ENCODE assay signal across 21 cellular contexts in the genomic region with DNA sequence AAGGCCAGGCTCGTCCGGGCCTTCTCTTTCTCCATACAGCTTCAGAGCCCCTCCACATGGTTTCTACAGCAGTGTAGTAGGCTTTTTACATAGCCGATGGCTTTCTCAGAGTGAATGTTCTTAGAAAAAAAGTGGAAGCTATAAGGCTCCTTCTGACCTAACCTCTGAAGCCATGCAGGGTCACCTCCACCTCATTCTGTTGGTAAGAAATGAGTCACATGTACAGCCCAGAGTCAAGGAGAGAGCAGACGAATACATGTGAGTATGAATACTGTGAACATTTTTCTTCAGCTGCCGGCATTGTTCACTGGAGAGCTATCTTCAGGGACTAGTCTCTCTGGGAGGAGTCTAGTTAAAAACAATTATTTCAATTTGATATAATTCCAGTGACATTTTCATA.
A peak's percentile ranks its signal among the peaks of the same experiment; 100 is the strongest.
DNase-seq lines count a peak whose midpoint lies in the region; ATAC-seq and TF ChIP-seq lines count a peak whose summit lies in the region.
"Had no signal": no experiment of that assay in that cellular context is flagged by ENCODE, and none has a peak within 500 bp of the region (broad histone marks: within the 10 kb centered on the region; RNA-seq: fewer than 3 reads in every experiment).

No MANE protein-coding gene starts in this region.

- no peak for TF ChIP-seq CTCF in osteocyte (IDR thresholded peaks at IDR 0.05)

- POLR2A ChIA-PET in naive thymus-derived CD4-positive, alpha-beta T cell (lab: Charles Lee), result no interaction called here

- H3K36me3 ChIP-seq in naive thymus-derived CD4-positive, alpha-beta T cell (ENCODE audit: control insufficient read depth in 2 of 3, insufficient read depth in 3 of 3, low read length in 3 of 3), result no peaks in the 10 kb centered on the region
- H3K36me3 ChIP-seq: SJSA1, tibial artery had no signal

- no peak overlapping the region for H3K4me3 ChIP-seq in naive thymus-derived CD4-positive, alpha-beta T cell (ENCODE audit: low read length)
- H3K4me3 ChIP-seq: SJSA1, tibial artery had no signal

- H3K27ac Mint-ChIP-seq in osteocyte (ENCODE audit: unreplicated experiment), result no peak overlapping the region
- no peak overlapping the region for H3K27ac Mint-ChIP-seq in natural killer cell treated with Interleukin-12 subunit alpha and Interleukin-12 subunit beta and Interleukin-15 and Interleukin-18, amount 100 ng/mL, for 72 hours
- no peak overlapping the region for H3K27ac Mint-ChIP-seq in naive thymus-derived CD4-positive, alpha-beta T cell
- H3K27ac Mint-ChIP-seq: activated naive CD8-positive, alpha-beta T cell treated with anti-CD3 and anti-CD28 coated beads, Interleukin-2, amount 50 U/mL, for 24 hours; endodermal cell; natural killer cell had no signal

- H3K27me3 ChIP-seq in naive thymus-derived CD4-positive, alpha-beta T cell (ENCODE audit: control insufficient read depth in 2 of 2, insufficient read depth in 2 of 2, low read length in 2 of 2), result no peaks in the 10 kb centered on the region
- H3K27me3 ChIP-seq: SJSA1 had no signal

- peaks cover 5% of the 10 kb centered on the region for H3K36me3 Mint-ChIP-seq in osteocyte (ENCODE audit: unreplicated experiment)
- H3K36me3 Mint-ChIP-seq in natural killer cell treated with Interleukin-12 subunit alpha and Interleukin-12 subunit beta and Interleukin-15 and Interleukin-18, amount 100 ng/mL, for 72 hours, result peaks cover 3% of the 10 kb centered on the region
- no peaks in the 10 kb centered on the region for H3K36me3 Mint-ChIP-seq in naive thymus-derived CD4-positive, alpha-beta T cell
- H3K36me3 Mint-ChIP-seq: natural killer cell had no signal

- intact Hi-C loops in naive thymus-derived CD4-positive, alpha-beta T cell (cut with micrococcal nuclease), result no loop called here

- H3K9me3 ChIP-seq in naive thymus-derived CD4-positive, alpha-beta T cell (ENCODE audit: control insufficient read depth in 2 of 3, low read length in 3 of 3), result no peaks in the 10 kb centered on the region
- H3K9me3 ChIP-seq: SJSA1, tibial artery had no signal

- DNase-seq in iris pigment epithelial cell (ENCODE audit: low read depth) (peak; percentile 27), osteocyte (ENCODE audit: extremely low spot score, unreplicated experiment) (no peak), occipital lobe (lab: John Stamatoyannopoulos, UW) (no peak)
- no peak for DNase-seq in natural killer cell treated with Interleukin-12 subunit alpha and Interleukin-12 subunit beta and Interleukin-15 and Interleukin-18, amount 100 ng/mL, for 72 hours (ENCODE audit: low spot score)
- no peak for DNase-seq in naive thymus-derived CD4-positive, alpha-beta T cell
- DNase-seq: activated CD4-positive, alpha-beta T cell treated with anti-CD3 and anti-CD28 coated beads, Interleukin-2, amount 50 U/mL, for 48 hours; activated naive CD8-positive, alpha-beta T cell treated with anti-CD3 and anti-CD28 coated beads, Interleukin-2, amount 50 U/mL, for 24 hours; activated T-cell treated with anti-CD3 and anti-CD28 coated beads, Interleukin-2, amount 50 U/mL, for 48 hours; caudate nucleus; COR-L47; endodermal cell; foreskin melanocyte; natural killer cell; NCI-H1436 treated with DMSO at 0.1 percent for 48 hours; right cardiac atrium; stimulated activated CD4-positive, alpha-beta T cell treated with anti-CD3 and anti-CD28 coated beads, Interleukin-2, amount 100 ng/mL, for 24 hours; tibial artery had no signal

- H3K9me3 Mint-ChIP-seq in osteocyte (ENCODE audit: unreplicated experiment), result peaks cover 10% of the 10 kb centered on the region
- H3K9me3 Mint-ChIP-seq in natural killer cell treated with Interleukin-12 subunit alpha and Interleukin-12 subunit beta and Interleukin-15 and Interleukin-18, amount 100 ng/mL, for 72 hours, result peaks cover 7% of the 10 kb centered on the region
- H3K9me3 Mint-ChIP-seq in naive thymus-derived CD4-positive, alpha-beta T cell, result peaks cover 0 to 18% (median 6%) of the 10 kb centered on the region in 11 donors

- H3K4me3 Mint-ChIP-seq in osteocyte (ENCODE audit: unreplicated experiment), result no peak overlapping the region
- H3K4me3 Mint-ChIP-seq in natural killer cell treated with Interleukin-12 subunit alpha and Interleukin-12 subunit beta and Interleukin-15 and Interleukin-18, amount 100 ng/mL, for 72 hours, result no peak overlapping the region
- H3K4me3 Mint-ChIP-seq in naive thymus-derived CD4-positive, alpha-beta T cell, result no peak overlapping the region
- H3K4me3 Mint-ChIP-seq: activated naive CD8-positive, alpha-beta T cell treated with anti-CD3 and anti-CD28 coated beads, Interleukin-2, amount 50 U/mL, for 24 hours; endodermal cell; natural killer cell had no signal

- no peak overlapping the region for H3K27ac ChIP-seq in naive thymus-derived CD4-positive, alpha-beta T cell (ENCODE audit: low read depth, low read length)
- H3K27ac ChIP-seq: SJSA1, tibial artery had no signal

- H3K4me1 Mint-ChIP-seq in osteocyte (ENCODE audit: unreplicated experiment), result no peaks in the 10 kb centered on the region
- H3K4me1 Mint-ChIP-seq in natural killer cell treated with Interleukin-12 subunit alpha and Interleukin-12 subunit beta and Interleukin-15 and Interleukin-18, amount 100 ng/mL, for 72 hours (ENCODE audit: low read depth in 2 of 2), result no peaks in the 10 kb centered on the region
- H3K4me1 Mint-ChIP-seq in naive thymus-derived CD4-positive, alpha-beta T cell, result no peaks in the 10 kb centered on the region
- H3K4me1 Mint-ChIP-seq: activated naive CD8-positive, alpha-beta T cell treated with anti-CD3 and anti-CD28 coated beads, Interleukin-2, amount 50 U/mL, for 24 hours; endodermal cell; natural killer cell had no signal

- H3K27me3 Mint-ChIP-seq in osteocyte (ENCODE audit: unreplicated experiment), result peaks cover 4% of the 10 kb centered on the region
- H3K27me3 Mint-ChIP-seq in natural killer cell treated with Interleukin-12 subunit alpha and Interleukin-12 subunit beta and Interleukin-15 and Interleukin-18, amount 100 ng/mL, for 72 hours, result no peaks in the 10 kb centered on the region
- H3K27me3 Mint-ChIP-seq in naive thymus-derived CD4-positive, alpha-beta T cell, result no peaks in the 10 kb centered on the region
- H3K27me3 Mint-ChIP-seq: activated naive CD8-positive, alpha-beta T cell treated with anti-CD3 and anti-CD28 coated beads, Interleukin-2, amount 50 U/mL, for 24 hours had no signal

- CTCF ChIA-PET in naive thymus-derived CD4-positive, alpha-beta T cell (lab: Charles Lee), result no interaction called here

- peak; percentile 89 for ATAC-seq in GM18870 (IDR thresholded peaks at IDR 0.05; ENCODE audit: unreplicated experiment)
- ATAC-seq in HG02623 (IDR thresholded peaks at IDR 0.05; ENCODE audit: unreplicated experiment), result peak; percentile 82
- peak; percentile 90 for ATAC-seq in HG03432 (IDR thresholded peaks at IDR 0.05; ENCODE audit: unreplicated experiment)
- ATAC-seq in natural killer cell treated with Interleukin-12 subunit alpha and Interleukin-12 subunit beta and Interleukin-15 and Interleukin-18, amount 100 ng/mL, for 72 hours, result no peak
- ATAC-seq in naive thymus-derived CD4-positive, alpha-beta T cell, result no peak
- ATAC-seq: activated naive CD8-positive, alpha-beta T cell treated with anti-CD3 and anti-CD28 coated beads, Interleukin-2, amount 50 U/mL, for 24 hours; natural killer cell; right cardiac atrium had no signal

- H3K4me1 ChIP-seq in naive thymus-derived CD4-positive, alpha-beta T cell (ENCODE audit: control insufficient read depth in 2 of 2, insufficient read depth in 2 of 2, low read length in 2 of 2), result no peaks in the 10 kb centered on the region
- H3K4me1 ChIP-seq: SJSA1, tibial artery had no signal

Comparison
In these comparisons a context has a peak if more than half of its experiments do, and no peak if none do; other contexts are left out.
1. ATAC-seq: peak in GM18870 (single experiment), HG02623 (single experiment) and HG03432 (single experiment); none in natural killer cell treated with Interleukin-12 subunit alpha and Interleukin-12 subunit beta and Interleukin-15 and Interleukin-18, amount 100 ng/mL, for 72 hours (0 of 2) and naive thymus-derived CD4-positive, alpha-beta T cell (single experiment).